8 cellular contexts compared by ENCODE assay signal in genomic region chr2:200862532-200863000, GRCh38. TPM values are rescaled to one million over a fixed set of nuclear protein-coding genes. Genes with fewer than 3 reads are reported as not detected.
DNase-seq lines count a peak whose midpoint lies in the region; ATAC-seq lines count a peak whose summit lies in the region.

No MANE protein-coding gene starts in this region.

- H3K27me3 Mint-ChIP-seq in activated CD4-positive, alpha-beta T cell treated with anti-CD3 and anti-CD28 coated beads for 36 hours: no peaks in the 10 kb centered on the region

- H3K4me3 ChIP-seq in mucosa of rectum (ENCODE audit: low read length in 2 of 2): peak overlapping the region; percentile 84 to 100

- POLR2A ChIA-PET in activated CD4-positive, alpha-beta T cell treated with anti-CD3 and anti-CD28 coated beads for 36 hours (lab: Charles Lee): no interaction called here

- H3K9me3 Mint-ChIP-seq in activated CD4-positive, alpha-beta T cell treated with anti-CD3 and anti-CD28 coated beads for 36 hours (ENCODE audit: low read depth): no peaks in the 10 kb centered on the region

- peaks cover 41% of the 10 kb centered on the region for H3K4me1 Mint-ChIP-seq in activated CD4-positive, alpha-beta T cell treated with anti-CD3 and anti-CD28 coated beads for 36 hours

- H3K36me3 ChIP-seq in KOPT-K1 (ENCODE audit: insufficient read depth, low read length) (peaks cover 51% of the 10 kb centered on the region), mucosa of rectum (ENCODE audit: control insufficient read depth in 2 of 2, insufficient read depth in 2 of 2, low read length in 2 of 2) (peaks cover 30 to 31% of the 10 kb centered on the region in 2 donors)

- peak overlapping the region; percentile 100 for H3K9ac ChIP-seq in mucosa of rectum (ENCODE audit: low read depth in 1 of 2, low read length in 2 of 2)

- H3K36me3 Mint-ChIP-seq in activated CD4-positive, alpha-beta T cell treated with anti-CD3 and anti-CD28 coated beads for 36 hours (ENCODE audit: low read depth): peaks cover 70% of the 10 kb centered on the region

- CTCF ChIA-PET in activated CD4-positive, alpha-beta T cell treated with anti-CD3 and anti-CD28 coated beads for 36 hours (lab: Charles Lee): interaction anchor here (0.8 to 1.2 kb wide), 2 partner anchors 255 to 320 kb away, joined by 3 to 6 read pairs; no protein-coding TSS in a partner anchor

- H3K27me3 ChIP-seq in mucosa of rectum (ENCODE audit: control insufficient read depth in 2 of 2, insufficient read depth in 2 of 2, low read length in 2 of 2): no peaks in the 10 kb centered on the region

- peak overlapping the region; percentile 87 for H3K4me3 Mint-ChIP-seq in activated CD4-positive, alpha-beta T cell treated with anti-CD3 and anti-CD28 coated beads for 36 hours

- ATAC-seq in activated CD4-positive, alpha-beta T cell treated with anti-CD3 and anti-CD28 coated beads for 36 hours: peak; percentile 71
- peak; percentile 64 for ATAC-seq in stimulated activated naive CD8-positive, alpha-beta T cell treated with anti-CD3 and anti-CD28 coated beads, Interleukin-15, Interleukin-2, amounts not matched to agents 100 U/mL and 50 U/mL, for 24 hours
- ATAC-seq in GM18858 (IDR thresholded peaks at IDR 0.05; ENCODE audit: unreplicated experiment) (no peak), GM21360 (IDR thresholded peaks at IDR 0.05; ENCODE audit: unreplicated experiment) (no peak)

- H3K4me1 ChIP-seq in mucosa of rectum (ENCODE audit: control insufficient read depth in 2 of 2, insufficient read depth in 2 of 2, low read length in 2 of 2): peaks cover 29% of the 10 kb centered on the region in 2 donors

- H3K9me3 ChIP-seq in KOPT-K1 (ENCODE audit: insufficient read depth, low read length, poor library complexity, severe bottlenecking) (no peaks in the 10 kb centered on the region), mucosa of rectum (ENCODE audit: control insufficient read depth in 2 of 2, low read length in 2 of 2) (no peaks in the 10 kb centered on the region)

- DNase-seq in EH (ENCODE audit: low read depth): peak; percentile 67
- DNase-seq in activated CD4-positive, alpha-beta T cell treated with anti-CD3 and anti-CD28 coated beads for 36 hours: peak; percentile 83
- peak; percentile 77 for DNase-seq in dermis blood vessel endothelial cell
- peak; percentile 64 for DNase-seq in stimulated activated naive CD8-positive, alpha-beta T cell treated with anti-CD3 and anti-CD28 coated beads, Interleukin-15, Interleukin-2, amounts not matched to agents 100 U/mL and 50 U/mL, for 24 hours

- intact Hi-C loops in activated CD4-positive, alpha-beta T cell treated with anti-CD3 and anti-CD28 coated beads for 36 hours (cut with DNase I, micrococcal nuclease): loop anchor here (1.0 to 10.0 kb wide), 9 partner anchors 97 to 1405 kb away; partner anchors contain the start of genes KCTD18 (in 1 of the 2), MAIP1 (in 1 of the 2), NOP58 (in 1 of the 2) and SGO2 (in 1 of the 2)

- H3K27ac ChIP-seq in KOPT-K1 (ENCODE audit: low read depth, low read length, poor library complexity, severe bottlenecking) (peak overlapping the region; percentile 94), mucosa of rectum (ENCODE audit: low read depth in 2 of 2, low read length in 2 of 2) (peak overlapping the region; percentile 100)

- H3K27ac Mint-ChIP-seq in activated CD4-positive, alpha-beta T cell treated with anti-CD3 and anti-CD28 coated beads for 36 hours: peak overlapping the region; percentile 99

RNA-seq across cellular contexts. Expression of gene CLK1, which starts 1.9 kb away (rescaled TPM):
- 10 to 100 TPM; 86.4 to 99.3 TPM for total RNA-seq in activated CD4-positive, alpha-beta T cell treated with anti-CD3 and anti-CD28 coated beads for 36 hours
- total RNA-seq in dermis blood vessel endothelial cell: 75.5 and 84.7 TPM in 2 replicates

RNA-seq across cellular contexts. Expression of gene PPIL3, which starts 26.3 kb away (rescaled TPM):
- 10 to 100 TPM; 52.6 to 53.0 TPM for total RNA-seq in activated CD4-positive, alpha-beta T cell treated with anti-CD3 and anti-CD28 coated beads for 36 hours
- 18.9 and 20.6 TPM in 2 replicates for total RNA-seq in dermis blood vessel endothelial cell

RNA-seq across cellular contexts. Expression of gene NIF3L1, which starts 26.6 kb away (rescaled TPM):
- 10 to 100 TPM; 37.0 to 47.7 TPM for total RNA-seq in activated CD4-positive, alpha-beta T cell treated with anti-CD3 and anti-CD28 coated beads for 36 hours
- total RNA-seq in dermis blood vessel endothelial cell: 10.9 and 17.5 TPM in 2 replicates

RNA-seq across cellular contexts. Expression of gene BZW1, which starts 50.9 kb away (rescaled TPM):
- total RNA-seq in activated CD4-positive, alpha-beta T cell treated with anti-CD3 and anti-CD28 coated beads for 36 hours: 100 to 1,000 TPM; 413 to 474 TPM
- total RNA-seq in dermis blood vessel endothelial cell: 510 and 784 TPM in 2 replicates

Comparison
In these comparisons a context has a peak if more than half of its experiments do, and no peak if none do; other contexts are left out.
1. ATAC-seq: peak in activated CD4-positive, alpha-beta T cell treated with anti-CD3 and anti-CD28 coated beads for 36 hours (single experiment) and stimulated activated naive CD8-positive, alpha-beta T cell treated with anti-CD3 and anti-CD28 coated beads, Interleukin-15, Interleukin-2, amounts not matched to agents 100 U/mL and 50 U/mL, for 24 hours (single experiment); none in GM18858 (single experiment) and GM21360 (single experiment).
2. Peak in every context shown above with its lines, with median percentiles within 50 percentile points of each other: DNase-seq.